Comparison of ENCODE assay signal across 2 cellular contexts in genomic region chr5:176886336-176887251, GRCh38.
TF ChIP-seq lines count a peak whose summit lies in the region.

No MANE protein-coding gene starts in this region.

TF ChIP-seq in IMR-90, 13 proteins besides CTCF, POLR2A, EP300 and RAD21:
- TF ChIP-seq, protein P1, sequence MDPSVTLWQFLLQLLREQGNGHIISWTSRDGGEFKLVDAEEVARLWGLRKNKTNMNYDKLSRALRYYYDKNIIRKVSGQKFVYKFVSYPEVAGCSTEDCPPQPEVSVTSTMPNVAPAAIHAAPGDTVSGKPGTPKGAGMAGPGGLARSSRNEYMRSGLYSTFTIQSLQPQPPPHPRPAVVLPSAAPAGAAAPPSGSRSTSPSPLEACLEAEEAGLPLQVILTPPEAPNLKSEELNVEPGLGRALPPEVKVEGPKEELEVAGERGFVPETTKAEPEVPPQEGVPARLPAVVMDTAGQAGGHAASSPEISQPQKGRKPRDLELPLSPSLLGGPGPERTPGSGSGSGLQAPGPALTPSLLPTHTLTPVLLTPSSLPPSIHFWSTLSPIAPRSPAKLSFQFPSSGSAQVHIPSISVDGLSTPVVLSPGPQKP (IDR thresholded peaks at IDR 0.05; ENCODE audit: borderline replicate concordance, low read depth, low read length), result no peak
- TF ChIP-seq BHLHE40 (IDR thresholded peaks at IDR 0.05; ENCODE audit: low read depth, low read length), result no peak
- TF ChIP-seq CHD1 (IDR thresholded peaks at IDR 0.05; ENCODE audit: low read depth, low read length), result no peak
- no peak for TF ChIP-seq MXI1 (IDR thresholded peaks at IDR 0.05; ENCODE audit: borderline replicate concordance, low read depth, low read length)
- TF ChIP-seq RFX5 (IDR thresholded peaks at IDR 0.05; ENCODE audit: low read depth, low read length), result no peak

TF ChIP-seq in H1, 55 proteins besides CTCF, POLR2A, EP300 and RAD21:
- TF ChIP-seq CEBPB (IDR thresholded peaks at IDR 0.05; ENCODE audit: low read depth, low read length), result no peak
- no peak for TF ChIP-seq RXRA (IDR thresholded peaks at IDR 0.05; ENCODE audit: insufficient read depth, low read depth, low read length)
- TF ChIP-seq POU5F1 (IDR thresholded peaks at IDR 0.05; ENCODE audit: low read depth, low read length), result no peak
- no peak for TF ChIP-seq SP1 (IDR thresholded peaks at IDR 0.05; ENCODE audit: low read depth, low read length)
- no peak for TF ChIP-seq KDM4A (IDR thresholded peaks at IDR 0.05; ENCODE audit: low read depth, low read length, severe bottlenecking)
- no peak for TF ChIP-seq TAF7 (optimal IDR thresholded peaks at IDR 0.05; ENCODE audit: borderline replicate concordance, low read depth, low read length)
TF ChIP-seq in H1: peak in this region for 0.
